In the genomic region with DNA sequence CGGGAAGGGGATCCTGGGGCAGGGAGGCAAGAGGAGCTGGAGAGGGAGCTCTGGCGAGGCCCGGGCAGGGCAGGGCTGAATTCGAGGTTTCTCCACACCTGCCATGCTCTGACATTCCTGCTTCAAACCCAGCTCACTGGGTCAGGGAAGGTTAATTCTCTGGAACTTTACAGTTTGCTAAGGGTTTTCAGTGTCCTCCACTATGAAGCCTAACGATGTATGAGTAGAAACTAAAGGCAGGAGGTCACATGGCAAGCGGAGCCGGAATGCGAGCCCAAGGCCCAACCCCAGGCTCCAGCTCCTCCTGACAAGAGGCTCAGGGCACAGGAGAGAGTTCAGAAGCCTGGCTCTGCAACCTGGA, we compare ENCODE assay signal across 1 cellular context.
A peak's percentile ranks its signal among the peaks of the same experiment; 100 is the strongest.
TF ChIP-seq lines count a peak whose summit lies in the region.

No MANE protein-coding gene starts in this region.

TF ChIP-seq in HepG2, 621 proteins besides CTCF, POLR2A, EP300 and RAD21:
- TF ChIP-seq, protein P1, sequence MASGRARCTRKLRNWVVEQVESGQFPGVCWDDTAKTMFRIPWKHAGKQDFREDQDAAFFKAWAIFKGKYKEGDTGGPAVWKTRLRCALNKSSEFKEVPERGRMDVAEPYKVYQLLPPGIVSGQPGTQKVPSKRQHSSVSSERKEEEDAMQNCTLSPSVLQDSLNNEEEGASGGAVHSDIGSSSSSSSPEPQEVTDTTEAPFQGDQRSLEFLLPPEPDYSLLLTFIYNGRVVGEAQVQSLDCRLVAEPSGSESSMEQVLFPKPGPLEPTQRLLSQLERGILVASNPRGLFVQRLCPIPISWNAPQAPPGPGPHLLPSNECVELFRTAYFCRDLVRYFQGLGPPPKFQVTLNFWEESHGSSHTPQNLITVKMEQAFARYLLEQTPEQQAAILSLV (CRISPR knock-in tag; IDR thresholded peaks at IDR 0.05; ENCODE audit: borderline replicate concordance), result 0 out of 2 replicates have a peak, but pooled peaks have one; percentile 2
- TF ChIP-seq, protein P2, sequence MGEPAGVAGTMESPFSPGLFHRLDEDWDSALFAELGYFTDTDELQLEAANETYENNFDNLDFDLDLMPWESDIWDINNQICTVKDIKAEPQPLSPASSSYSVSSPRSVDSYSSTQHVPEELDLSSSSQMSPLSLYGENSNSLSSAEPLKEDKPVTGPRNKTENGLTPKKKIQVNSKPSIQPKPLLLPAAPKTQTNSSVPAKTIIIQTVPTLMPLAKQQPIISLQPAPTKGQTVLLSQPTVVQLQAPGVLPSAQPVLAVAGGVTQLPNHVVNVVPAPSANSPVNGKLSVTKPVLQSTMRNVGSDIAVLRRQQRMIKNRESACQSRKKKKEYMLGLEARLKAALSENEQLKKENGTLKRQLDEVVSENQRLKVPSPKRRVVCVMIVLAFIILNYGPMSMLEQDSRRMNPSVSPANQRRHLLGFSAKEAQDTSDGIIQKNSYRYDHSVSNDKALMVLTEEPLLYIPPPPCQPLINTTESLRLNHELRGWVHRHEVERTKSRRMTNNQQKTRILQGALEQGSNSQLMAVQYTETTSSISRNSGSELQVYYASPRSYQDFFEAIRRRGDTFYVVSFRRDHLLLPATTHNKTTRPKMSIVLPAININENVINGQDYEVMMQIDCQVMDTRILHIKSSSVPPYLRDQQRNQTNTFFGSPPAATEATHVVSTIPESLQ (CRISPR knock-in tag; conservative IDR thresholded peaks at IDR 0.05), result 0 out of 2 replicates have a peak, but pooled peaks have one; percentile 21
- no peak for TF ChIP-seq JDP2 (CRISPR knock-in tag; IDR thresholded peaks at IDR 0.05; ENCODE audit: borderline replicate concordance)
- 0 out of 2 replicates have a peak, but pooled peaks have one; percentile 28 for TF ChIP-seq ZNF20 (CRISPR knock-in tag; IDR thresholded peaks at IDR 0.05)
- TF ChIP-seq, protein P3, sequence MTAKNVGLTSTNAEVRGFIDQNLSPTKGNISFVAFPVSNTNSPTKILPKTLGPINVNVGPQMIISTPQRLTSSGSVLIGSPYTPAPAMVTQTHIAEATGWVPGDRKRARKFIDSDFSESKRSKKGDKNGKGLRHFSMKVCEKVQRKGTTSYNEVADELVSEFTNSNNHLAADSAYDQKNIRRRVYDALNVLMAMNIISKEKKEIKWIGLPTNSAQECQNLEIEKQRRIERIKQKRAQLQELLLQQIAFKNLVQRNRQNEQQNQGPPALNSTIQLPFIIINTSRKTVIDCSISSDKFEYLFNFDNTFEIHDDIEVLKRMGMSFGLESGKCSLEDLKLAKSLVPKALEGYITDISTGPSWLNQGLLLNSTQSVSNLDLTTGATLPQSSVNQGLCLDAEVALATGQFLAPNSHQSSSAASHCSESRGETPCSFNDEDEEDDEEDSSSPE (CRISPR knock-in tag; IDR thresholded peaks at IDR 0.05), result peak; percentile 1; the same call in 1 of the 2 replicates
- TF ChIP-seq ZNF350 (CRISPR knock-in tag; IDR thresholded peaks at IDR 0.05; ENCODE audit: borderline replicate concordance, low read depth), result 0 out of 2 replicates have a peak, but pooled peaks have one; percentile 1
- TF ChIP-seq ZSCAN29 (CRISPR knock-in tag; conservative IDR thresholded peaks at IDR 0.05), result no peak
- TF ChIP-seq, protein P4, sequence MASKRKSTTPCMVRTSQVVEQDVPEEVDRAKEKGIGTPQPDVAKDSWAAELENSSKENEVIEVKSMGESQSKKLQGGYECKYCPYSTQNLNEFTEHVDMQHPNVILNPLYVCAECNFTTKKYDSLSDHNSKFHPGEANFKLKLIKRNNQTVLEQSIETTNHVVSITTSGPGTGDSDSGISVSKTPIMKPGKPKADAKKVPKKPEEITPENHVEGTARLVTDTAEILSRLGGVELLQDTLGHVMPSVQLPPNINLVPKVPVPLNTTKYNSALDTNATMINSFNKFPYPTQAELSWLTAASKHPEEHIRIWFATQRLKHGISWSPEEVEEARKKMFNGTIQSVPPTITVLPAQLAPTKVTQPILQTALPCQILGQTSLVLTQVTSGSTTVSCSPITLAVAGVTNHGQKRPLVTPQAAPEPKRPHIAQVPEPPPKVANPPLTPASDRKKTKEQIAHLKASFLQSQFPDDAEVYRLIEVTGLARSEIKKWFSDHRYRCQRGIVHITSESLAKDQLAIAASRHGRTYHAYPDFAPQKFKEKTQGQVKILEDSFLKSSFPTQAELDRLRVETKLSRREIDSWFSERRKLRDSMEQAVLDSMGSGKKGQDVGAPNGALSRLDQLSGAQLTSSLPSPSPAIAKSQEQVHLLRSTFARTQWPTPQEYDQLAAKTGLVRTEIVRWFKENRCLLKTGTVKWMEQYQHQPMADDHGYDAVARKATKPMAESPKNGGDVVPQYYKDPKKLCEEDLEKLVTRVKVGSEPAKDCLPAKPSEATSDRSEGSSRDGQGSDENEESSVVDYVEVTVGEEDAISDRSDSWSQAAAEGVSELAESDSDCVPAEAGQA (IDR thresholded peaks at IDR 0.05; ENCODE audit: low read depth), result no peak
- TF ChIP-seq, protein P4 (CRISPR knock-in tag; IDR thresholded peaks at IDR 0.05; ENCODE audit: borderline replicate concordance), result no peak
- TF ChIP-seq NFE2L1 (CRISPR knock-in tag; IDR thresholded peaks at IDR 0.05; ENCODE audit: borderline replicate concordance), result 0 out of 2 replicates have a peak, but pooled peaks have one; percentile 44
- TF ChIP-seq, protein P5, sequence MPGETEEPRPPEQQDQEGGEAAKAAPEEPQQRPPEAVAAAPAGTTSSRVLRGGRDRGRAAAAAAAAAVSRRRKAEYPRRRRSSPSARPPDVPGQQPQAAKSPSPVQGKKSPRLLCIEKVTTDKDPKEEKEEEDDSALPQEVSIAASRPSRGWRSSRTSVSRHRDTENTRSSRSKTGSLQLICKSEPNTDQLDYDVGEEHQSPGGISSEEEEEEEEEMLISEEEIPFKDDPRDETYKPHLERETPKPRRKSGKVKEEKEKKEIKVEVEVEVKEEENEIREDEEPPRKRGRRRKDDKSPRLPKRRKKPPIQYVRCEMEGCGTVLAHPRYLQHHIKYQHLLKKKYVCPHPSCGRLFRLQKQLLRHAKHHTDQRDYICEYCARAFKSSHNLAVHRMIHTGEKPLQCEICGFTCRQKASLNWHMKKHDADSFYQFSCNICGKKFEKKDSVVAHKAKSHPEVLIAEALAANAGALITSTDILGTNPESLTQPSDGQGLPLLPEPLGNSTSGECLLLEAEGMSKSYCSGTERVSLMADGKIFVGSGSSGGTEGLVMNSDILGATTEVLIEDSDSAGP (CRISPR knock-in tag; IDR thresholded peaks at IDR 0.05; ENCODE audit: borderline replicate concordance), result 0 out of 2 replicates have a peak, but pooled peaks have one; percentile 3
- TF ChIP-seq PPARG (CRISPR knock-in tag; conservative IDR thresholded peaks at IDR 0.05), result no peak
- 0 out of 2 replicates have a peak, but pooled peaks have one; percentile 7 for TF ChIP-seq KLF11 (CRISPR knock-in tag; IDR thresholded peaks at IDR 0.05)
- no peak for TF ChIP-seq ZNF431 (CRISPR knock-in tag; IDR thresholded peaks at IDR 0.05; ENCODE audit: borderline replicate concordance, low read depth)
- TF ChIP-seq ATF7-NPFF (CRISPR knock-in tag; IDR thresholded peaks at IDR 0.05; ENCODE audit: low read depth), result peak; percentile 24; the same call in 1 of the 2 replicates
